Comparison of ENCODE assay signal across 18 cellular contexts in genomic region chr17:71440513-71440912, GRCh38.
DNase-seq lines count a peak whose midpoint lies in the region; ATAC-seq and TF ChIP-seq lines count a peak whose summit lies in the region.
"Had no signal": no experiment of that assay in that cellular context is flagged by ENCODE, and none has a peak within 500 bp of the region (broad histone marks: within the 10 kb centered on the region; RNA-seq: fewer than 3 reads in every experiment).

No MANE protein-coding gene starts in this region.

- no peaks in the 10 kb centered on the region for H3K36me3 Mint-ChIP-seq in T-helper 2 cell treated with Interferon-gamma antibody and Interleukin-4, amounts not matched to agents 5 μg/mL and 100 μg/mL, for 36 hours (ENCODE audit: low read depth)

- H3K4me1 Mint-ChIP-seq in T-helper 2 cell treated with Interferon-gamma antibody and Interleukin-4, amounts not matched to agents 5 μg/mL and 100 μg/mL, for 36 hours (ENCODE audit: low read depth), result no peaks in the 10 kb centered on the region

- H3K4me3 Mint-ChIP-seq in T-helper 2 cell treated with Interferon-gamma antibody and Interleukin-4, amounts not matched to agents 5 μg/mL and 100 μg/mL, for 36 hours, result no peak overlapping the region

- no peaks in the 10 kb centered on the region for H3K27me3 ChIP-seq in PC-3 (ENCODE audit: low read length)
- no peaks in the 10 kb centered on the region for H3K27me3 ChIP-seq in foreskin keratinocyte
- H3K27me3 ChIP-seq in skeletal muscle satellite cell (ENCODE audit: control insufficient read depth, insufficient read depth, low read length), result no peaks in the 10 kb centered on the region

- no peaks in the 10 kb centered on the region for H3K79me2 ChIP-seq in PC-3 (ENCODE audit: low read length)

- peaks cover 34% of the 10 kb centered on the region for H3K9me3 Mint-ChIP-seq in T-helper 2 cell treated with Interferon-gamma antibody and Interleukin-4, amounts not matched to agents 5 μg/mL and 100 μg/mL, for 36 hours

- H3K4me3 ChIP-seq in PC-3 (ENCODE audit: low read length) (peak overlapping the region; percentile 1; the same call in 1 of the 2 replicates), skeletal muscle satellite cell (ENCODE audit: low read length) (no peak overlapping the region)

- peaks cover 6% of the 10 kb centered on the region for H3F3A ChIP-seq in PC-3 (ENCODE audit: low read length, unreplicated experiment)

- intact Hi-C loops in PC-3 (cut with micrococcal nuclease), result loop anchor here (5.0 kb wide), 1 partner anchor 253 kb away; no protein-coding TSS in a partner anchor

- H3K9ac ChIP-seq in PC-3 (ENCODE audit: low read length), result peak overlapping the region; percentile 59
- no peak overlapping the region for H3K9ac ChIP-seq in skeletal muscle satellite cell (ENCODE audit: low read depth, low read length)

- H3K27me3 Mint-ChIP-seq in T-helper 2 cell treated with Interferon-gamma antibody and Interleukin-4, amounts not matched to agents 5 μg/mL and 100 μg/mL, for 36 hours (ENCODE audit: low read depth), result no peaks in the 10 kb centered on the region

- H3K9me2 ChIP-seq in PC-3 (replicated peaks; ENCODE audit: low read length), result no peaks in the 10 kb centered on the region

- H3K27ac Mint-ChIP-seq in T-helper 2 cell treated with Interferon-gamma antibody and Interleukin-4, amounts not matched to agents 5 μg/mL and 100 μg/mL, for 36 hours, result no peak overlapping the region

- CTCF ChIA-PET in PC-3 (lab: Charles Lee), result interaction anchor here (0.7 kb wide), 1 partner anchor 147 kb away, joined by 3 read pairs; no protein-coding TSS in a partner anchor

- H2AFZ ChIP-seq in PC-3 (ENCODE audit: low read length), result peak overlapping the region; percentile 14

- no TSS peak for BruUV-seq in PC-3 (replicated peaks; lab: Mats Ljungman, UMichigan)

- POLR2A ChIA-PET in PC-3 (lab: Charles Lee; ENCODE audit: unreplicated experiment), result interaction anchor here (0.6 kb wide), 1 partner anchor 21 kb away, joined by 6 read pairs; no protein-coding TSS in a partner anchor

- ATAC-seq in PC-3 (peak; percentile 25), foreskin keratinocyte (peak; percentile 8), GM19351 (IDR thresholded peaks at IDR 0.05; ENCODE audit: unreplicated experiment) (no peak)
- ATAC-seq: left lobe of liver had no signal

- H3K27ac ChIP-seq in PC-3 (ENCODE audit: low read length), result peak overlapping the region; percentile 89
- H3K27ac ChIP-seq in foreskin keratinocyte, result peak overlapping the region; percentile 94
- H3K27ac ChIP-seq: HL-60, VCaP had no signal

- H4K20me1 ChIP-seq in PC-3 (ENCODE audit: low read length), result no peaks in the 10 kb centered on the region

- peak; percentile 5 for DNase-seq in ELF-1 (ENCODE audit: low read depth, low spot score)
- DNase-seq in PC-3, result peak; percentile 79
- no peak for DNase-seq in foreskin keratinocyte
- no peak for DNase-seq in NCI-H526 treated with DMSO at 0.1 percent for 48 hours (lab: John Stamatoyannopoulos, UW)
- DNase-seq in T-helper 2 cell treated with Interferon-gamma antibody and Interleukin-4, amounts not matched to agents 5 μg/mL and 100 μg/mL, for 36 hours (ENCODE audit: low spot score), result no peak
- DNase-seq: activated CD8-positive, alpha-beta memory T cell treated with anti-CD3 and anti-CD28 coated beads, Interleukin-2, amount 50 U/mL, for 48 hours; activated gamma-delta T cell; AML-193; caudate nucleus; H7; NCI-H1930; NCI-H446 treated with DMSO at 0.1 percent for 48 hours; substantia nigra had no signal

- no peak for TF ChIP-seq CTCF in PC-3 (conservative IDR thresholded peaks at IDR 0.05; ENCODE audit: low read depth, low read length)
- TF ChIP-seq CTCF in foreskin keratinocyte (conservative IDR thresholded peaks at IDR 0.05), result no peak

- H3K36me3 ChIP-seq in PC-3 (ENCODE audit: low read depth, low read length) (no peaks in the 10 kb centered on the region), skeletal muscle satellite cell (ENCODE audit: insufficient read depth, low read length) (no peaks in the 10 kb centered on the region)

- H3K4me1 ChIP-seq in PC-3 (ENCODE audit: insufficient read depth, low read length), result peaks cover 51% of the 10 kb centered on the region
- H3K4me1 ChIP-seq in foreskin keratinocyte, result peaks cover 27% of the 10 kb centered on the region
- peaks cover 46% of the 10 kb centered on the region for H3K4me1 ChIP-seq in skeletal muscle satellite cell (ENCODE audit: control insufficient read depth, insufficient read depth, low read length)

- H3K9me3 ChIP-seq in PC-3 (ENCODE audit: low read length) (no peaks in the 10 kb centered on the region), skeletal muscle satellite cell (replicated peaks; ENCODE audit: low read length) (no peaks in the 10 kb centered on the region)

- H3K4me2 ChIP-seq in PC-3 (ENCODE audit: low read length) (peak overlapping the region; percentile 38), skeletal muscle satellite cell (ENCODE audit: low read length) (peak overlapping the region; percentile 10)

Comparison
In these comparisons a context has a peak if more than half of its experiments do, and no peak if none do; other contexts are left out.
1. DNase-seq: peak in ELF-1 (single experiment) and PC-3 (single experiment); none in foreskin keratinocyte (0 of 2), NCI-H526 treated with DMSO at 0.1 percent for 48 hours (single experiment) and T-helper 2 cell treated with Interferon-gamma antibody and Interleukin-4, amounts not matched to agents 5 μg/mL and 100 μg/mL, for 36 hours (single experiment).